Comparison of ENCODE assay signal across 18 cellular contexts in the genomic region with DNA sequence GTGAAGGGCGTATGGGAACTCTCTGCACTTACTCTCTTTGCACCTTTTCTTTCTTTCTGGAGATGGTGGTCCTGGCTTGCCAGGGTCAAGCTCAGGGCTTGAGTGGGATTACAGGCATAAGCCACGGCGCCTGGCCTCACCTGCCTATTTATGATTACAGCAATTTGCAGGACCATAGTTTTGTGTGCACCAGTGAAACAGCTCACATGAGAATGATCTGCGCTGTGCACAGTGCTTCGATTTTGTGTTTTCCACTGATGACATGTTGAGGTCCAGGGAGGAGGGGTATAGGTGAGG.
"Had no signal": no experiment of that assay in that cellular context is flagged by ENCODE, and none has a peak within 500 bp of the region (broad histone marks: within the 10 kb centered on the region; RNA-seq: fewer than 3 reads in every experiment).

No MANE protein-coding gene starts in this region.

- H3K4me3 Mint-ChIP-seq: WTC11 had no signal

- H3K27me3 ChIP-seq: right atrium auricular region, tibial artery had no signal

- H3K27ac Mint-ChIP-seq: effector memory CD8-positive, alpha-beta T cell; progenitor cell of endocrine pancreas; WTC11 had no signal

- H3K27ac ChIP-seq: right atrium auricular region, tibial artery had no signal

- H3K36me3 Mint-ChIP-seq: WTC11 had no signal

- H3K9me3 Mint-ChIP-seq: effector memory CD8-positive, alpha-beta T cell; WTC11 had no signal

- ATAC-seq: effector memory CD8-positive, alpha-beta T cell; left colon; SK-N-SH treated with all-trans-retinoic acid at 6 μM for 48 hours; T-helper 17 cell; WTC11 had no signal

- H3K9me3 ChIP-seq: right atrium auricular region, tibial artery had no signal

- H3K4me3 ChIP-seq: right atrium auricular region, skin epidermis, tibial artery had no signal

- H3K36me3 ChIP-seq: right atrium auricular region, tibial artery had no signal

- H3K27me3 Mint-ChIP-seq: effector memory CD8-positive, alpha-beta T cell; T-helper 17 cell had no signal

- DNase-seq: activated CD8-positive, alpha-beta memory T cell treated with anti-CD3 and anti-CD28 coated beads, Interleukin-2, amount 50 U/mL, for 4 hours; activated gamma-delta T cell; activated T-cell treated with anti-CD3 and anti-CD28 coated beads, Interleukin-2, amount 50 U/mL, for 48 hours; aorta; dermis blood vessel endothelial cell; effector memory CD8-positive, alpha-beta T cell; foreskin melanocyte; left colon; occipital lobe; stimulated activated CD4-positive, alpha-beta T cell treated with anti-CD3 and anti-CD28 coated beads, Interleukin-4, amount 100 ng/mL, for 24 hours; stimulated activated naive CD4-positive, alpha-beta T cell; T-helper 17 cell; tibial artery had no signal
